Comparison of ENCODE assay signal across 19 cellular contexts in genomic region chr9:19119801-19120440, GRCh38. TPM values are rescaled to one million over a fixed set of nuclear protein-coding genes. Genes with fewer than 3 reads are reported as not detected.
DNase-seq lines count a peak whose midpoint lies in the region; ATAC-seq and TF ChIP-seq lines count a peak whose summit lies in the region.
"Had no signal": no experiment of that assay in that cellular context is flagged by ENCODE, and none has a peak within 500 bp of the region (broad histone marks: within the 10 kb centered on the region; RNA-seq: fewer than 3 reads in every experiment).

No MANE protein-coding gene starts in this region.

- no peak for TF ChIP-seq POLR2A in HCT116 (IDR thresholded peaks at IDR 0.05; ENCODE audit: borderline replicate concordance, extremely low read depth, insufficient read depth, insufficient read length)

- ATAC-seq in HCT116, result peak; percentile 42; the same call in 1 of the 2 replicates
- no peak for ATAC-seq in GM18867 (IDR thresholded peaks at IDR 0.05; ENCODE audit: unreplicated experiment)

- RAD21 ChIA-PET in HCT116 (lab: Charles Lee; ENCODE audit: low non-redundant PET in 1 of 2, low total read pairs in 2 of 2, uncharacterized antibody in 2 of 2, unreplicated experiment in 2 of 2), result no interaction called here

- BruUV-seq in HCT116 (replicated peaks; lab: Mats Ljungman, UMichigan), result no TSS peak

- H3K4me1 Mint-ChIP-seq in CD14-positive monocyte, result peaks cover 52% of the 10 kb centered on the region
- H3K4me1 Mint-ChIP-seq in endodermal cell, result no peaks in the 10 kb centered on the region

- no peak overlapping the region for H3K4me2 ChIP-seq in HCT116 (ENCODE audit: low read length)
- H3K4me2 ChIP-seq: neural progenitor cell had no signal

- H3K4me1 ChIP-seq in HCT116 (ENCODE audit: control insufficient read depth in 1 of 2, insufficient read depth in 2 of 2, low read length in 2 of 2) (peaks cover 2 to 29% of the 10 kb centered on the region in 2 experiments; a peak in 2 of 4 replicates), endodermal cell (ENCODE audit: control insufficient read depth, insufficient read depth, low read length) (no peaks in the 10 kb centered on the region), neutrophil (ENCODE audit: control insufficient read depth in 1 of 2, insufficient read depth in 1 of 2, low read depth in 1 of 2, low read length in 1 of 2) (peaks cover 7 to 11% of the 10 kb centered on the region in 2 experiments)
- H3K4me1 ChIP-seq: thyroid gland had no signal

- H3K27ac Mint-ChIP-seq in CD14-positive monocyte, result peak overlapping the region; percentile 66 to 93 (median 88)
- peak overlapping the region; percentile 46 for H3K27ac Mint-ChIP-seq in endodermal cell
- H3K27ac Mint-ChIP-seq: activated CD4-positive, alpha-beta T cell treated with anti-CD3 and anti-CD28 coated beads, Interleukin-2, amount 10 ng/mL, durations not matched to agents 7 days and 5 days; neural progenitor cell had no signal

- DNase-seq in CD14-positive monocyte (ENCODE audit: low spot score) (no peak), HCT116 (ENCODE audit: low read depth, low spot score) (no peak), endodermal cell (no peak), NCI-H2081 (lab: John Stamatoyannopoulos, UW) (no peak), NCI-H2029 (lab: John Stamatoyannopoulos, UW) (no peak), GM10266 (ENCODE audit: extremely low spot score) (no peak)
- DNase-seq: activated CD4-positive, alpha-beta T cell treated with anti-CD3 and anti-CD28 coated beads, Interleukin-2, amount 10 ng/mL, durations not matched to agents 7 days and 5 days; COR-L47; EL; foreskin melanocyte; NCI-H1105; NCI-H524; stimulated activated CD4-positive, alpha-beta T cell treated with anti-CD3 and anti-CD28 coated beads, Interleukin-15, amount 100 ng/mL, for 24 hours; thyroid gland had no signal

- H4K20me1 ChIP-seq in HCT116 (ENCODE audit: insufficient read depth), result no peaks in the 10 kb centered on the region

- CTCF ChIA-PET in HCT116 (lab: Charles Lee), result no interaction called here

- H3K4me3 Mint-ChIP-seq in CD14-positive monocyte (no peak overlapping the region), endodermal cell (no peak overlapping the region)
- H3K4me3 Mint-ChIP-seq: activated CD4-positive, alpha-beta T cell treated with anti-CD3 and anti-CD28 coated beads, Interleukin-2, amount 10 ng/mL, durations not matched to agents 7 days and 5 days; activated naive CD4-positive, alpha-beta T cell treated with anti-CD3 and anti-CD28 coated beads, Interleukin-2, amount 50 U/mL, for 24 hours; neural progenitor cell had no signal

- 93 to 96% methylated on average over 7 of the region's 7 CpGs for WGBS in endodermal cell (ENCODE audit: insufficient coverage in 1 of 2, insufficient read length in 1 of 2), 2 experiments

- no peaks in the 10 kb centered on the region for H3K9me3 ChIP-seq in HCT116 (ENCODE audit: control insufficient read depth in 1 of 2, insufficient read depth in 1 of 2, low read depth in 1 of 2, low read length in 2 of 2)
- no peaks in the 10 kb centered on the region for H3K9me3 ChIP-seq in endodermal cell (ENCODE audit: control insufficient read depth, low read length)
- no peaks in the 10 kb centered on the region for H3K9me3 ChIP-seq in neutrophil
- H3K9me3 ChIP-seq: thyroid gland had no signal

- intact Hi-C loops in CD14-positive monocyte (cut with micrococcal nuclease), result no loop called here
- intact Hi-C loops in HCT116 (cut with micrococcal nuclease), result no loop called here

- POLR2A ChIA-PET in HCT116 (lab: Charles Lee), result interaction anchor here (0.6 kb wide), 1 partner anchor 16 kb away, joined by 3 read pairs; no protein-coding TSS in a partner anchor

- H2AFZ ChIP-seq in HCT116 (ENCODE audit: low read depth, low read length, poor library complexity, severe bottlenecking), result no peak overlapping the region
- H2AFZ ChIP-seq: neural progenitor cell had no signal

- H3K9ac ChIP-seq in HCT116 (ENCODE audit: low read length) (no peak overlapping the region), endodermal cell (ENCODE audit: extremely low read depth, low read length, poor library complexity, severe bottlenecking) (no peak overlapping the region)
- H3K9ac ChIP-seq: neural progenitor cell had no signal

- H3K36me3 Mint-ChIP-seq in CD14-positive monocyte (peaks cover 80 to 88% of the 10 kb centered on the region in 2 donors), endodermal cell (ENCODE audit: low read depth) (peaks cover 80% of the 10 kb centered on the region)

- no peaks in the 10 kb centered on the region for H3K79me2 ChIP-seq in HCT116 (ENCODE audit: insufficient read depth, low read length)

- H3K9me2 ChIP-seq in HCT116 (ENCODE audit: insufficient read depth), result no peaks in the 10 kb centered on the region

- H3K27ac ChIP-seq in HCT116 (ENCODE audit: low read depth, low read length) (no peak overlapping the region), endodermal cell (ENCODE audit: low read depth, low read length) (no peak overlapping the region), neutrophil (peak overlapping the region; percentile 45)
- H3K27ac ChIP-seq: neural progenitor cell, RWPE1, thyroid gland had no signal

- TF ChIP-seq RAD21 in HCT116 (IDR thresholded peaks at IDR 0.05; ENCODE audit: low read depth), result no peak

- TF ChIP-seq CTCF in CD14-positive monocyte (IDR thresholded peaks at IDR 0.05) (no peak), HCT116 (IDR thresholded peaks at IDR 0.05 in 2 of 3, conservative IDR thresholded peaks at IDR 0.05 in 1 of 3; ENCODE audit: borderline replicate concordance in 1 of 3, insufficient read depth in 1 of 3, low read depth in 2 of 3, low read length in 2 of 3) (no peak), endodermal cell (conservative IDR thresholded peaks at IDR 0.05) (no peak), neutrophil (IDR thresholded peaks at IDR 0.05) (no peak), GM10266 (IDR thresholded peaks at IDR 0.05; ENCODE audit: control insufficient read depth, insufficient read depth, low read depth, missing control alignments) (no peak)

- no peak overlapping the region for H3K4me3 ChIP-seq in HCT116 (replicated peaks in 1 of 2; ENCODE audit: low read depth in 1 of 2, low read length in 2 of 2)
- no peak overlapping the region for H3K4me3 ChIP-seq in endodermal cell (ENCODE audit: low read length)
- no peak overlapping the region for H3K4me3 ChIP-seq in neutrophil (ENCODE audit: low read depth in 1 of 2, low read length in 1 of 2)
- H3K4me3 ChIP-seq: neural progenitor cell, thyroid gland had no signal

- H3K27me3 Mint-ChIP-seq in CD14-positive monocyte (ENCODE audit: low read depth in 3 of 3) (no peaks in the 10 kb centered on the region), endodermal cell (ENCODE audit: insufficient read depth) (no peaks in the 10 kb centered on the region)
- H3K27me3 Mint-ChIP-seq: activated CD4-positive, alpha-beta T cell treated with anti-CD3 and anti-CD28 coated beads, Interleukin-2, amount 10 ng/mL, durations not matched to agents 7 days and 5 days; activated naive CD4-positive, alpha-beta T cell treated with anti-CD3 and anti-CD28 coated beads, Interleukin-2, amount 50 U/mL, for 24 hours had no signal

- H3K36me3 ChIP-seq in HCT116 (ENCODE audit: control insufficient read depth in 1 of 2, insufficient read depth in 2 of 2, low read length in 2 of 2), result 0 out of 4 replicates have a peak, but pooled peaks cover 0 to 2% of the 10 kb centered on the region in 2 experiments
- peaks cover 88% of the 10 kb centered on the region for H3K36me3 ChIP-seq in endodermal cell (ENCODE audit: control insufficient read depth, insufficient read depth, low read length)
- no peaks in the 10 kb centered on the region for H3K36me3 ChIP-seq in neutrophil

- H3K27me3 ChIP-seq in HCT116 (ENCODE audit: insufficient read depth, low read length), result no peaks in the 10 kb centered on the region
- H3K27me3 ChIP-seq in endodermal cell (ENCODE audit: control insufficient read depth, insufficient read depth, low read length, poor library complexity, severe bottlenecking), result no peaks in the 10 kb centered on the region
- no peaks in the 10 kb centered on the region for H3K27me3 ChIP-seq in neutrophil
- H3K27me3 ChIP-seq: neural progenitor cell, thyroid gland had no signal

- no peaks in the 10 kb centered on the region for H3K9me3 Mint-ChIP-seq in CD14-positive monocyte
- no peaks in the 10 kb centered on the region for H3K9me3 Mint-ChIP-seq in endodermal cell
- H3K9me3 Mint-ChIP-seq: activated CD4-positive, alpha-beta T cell treated with anti-CD3 and anti-CD28 coated beads, Interleukin-2, amount 10 ng/mL, durations not matched to agents 7 days and 5 days; activated naive CD4-positive, alpha-beta T cell treated with anti-CD3 and anti-CD28 coated beads, Interleukin-2, amount 50 U/mL, for 24 hours; neural progenitor cell had no signal

TF ChIP-seq in HCT116, 20 proteins besides CTCF, POLR2A, EP300 and RAD21:
- TF ChIP-seq FOSL1 (IDR thresholded peaks at IDR 0.05; ENCODE audit: low read depth), result no peak
- no peak for TF ChIP-seq JUND (IDR thresholded peaks at IDR 0.05)
- TF ChIP-seq CEBPB (IDR thresholded peaks at IDR 0.05; ENCODE audit: low read depth), result no peak
- no peak for TF ChIP-seq EZH2 (IDR thresholded peaks at IDR 0.05)

RNA-seq across cellular contexts. Expression of gene PLIN2, which starts 7.4 kb away (rescaled TPM):
- 10 to 100 TPM; 72.1 to 72.5 TPM for polyA plus RNA-seq in CD14-positive monocyte
- total RNA-seq in HCT116 (2021; ENCODE audit: unreplicated experiment) (18.4 TPM), endodermal cell (10 to 100 TPM; 30.1 to 33.3 TPM)
- polyA plus RNA-seq in HCT116 (2012), result 28.6 and 30.7 TPM in 2 replicates
- 54.7 TPM for polyA plus RNA-seq in endodermal cell (2013, experiment 1 of 2)
- polyA plus RNA-seq in endodermal cell (2013, experiment 2 of 2), result 48.9 TPM

RNA-seq across cellular contexts. Expression of gene HAUS6, which starts 17.2 kb away (rescaled TPM):
- 1 to 10 TPM; 1.3 to 2.3 TPM for polyA plus RNA-seq in CD14-positive monocyte
- total RNA-seq in HCT116 (2021; ENCODE audit: unreplicated experiment) (28.8 TPM), endodermal cell (10 to 100 TPM; 26.3 to 45.4 TPM)
- 4.5 and 7.1 TPM in 2 replicates for polyA plus RNA-seq in HCT116 (2012)
- polyA plus RNA-seq in endodermal cell (2013, experiment 1 of 2), result 32.4 TPM
- 34.4 TPM for polyA plus RNA-seq in endodermal cell (2013, experiment 2 of 2)
